11 cellular contexts compared by ENCODE assay signal in the genomic region with DNA sequence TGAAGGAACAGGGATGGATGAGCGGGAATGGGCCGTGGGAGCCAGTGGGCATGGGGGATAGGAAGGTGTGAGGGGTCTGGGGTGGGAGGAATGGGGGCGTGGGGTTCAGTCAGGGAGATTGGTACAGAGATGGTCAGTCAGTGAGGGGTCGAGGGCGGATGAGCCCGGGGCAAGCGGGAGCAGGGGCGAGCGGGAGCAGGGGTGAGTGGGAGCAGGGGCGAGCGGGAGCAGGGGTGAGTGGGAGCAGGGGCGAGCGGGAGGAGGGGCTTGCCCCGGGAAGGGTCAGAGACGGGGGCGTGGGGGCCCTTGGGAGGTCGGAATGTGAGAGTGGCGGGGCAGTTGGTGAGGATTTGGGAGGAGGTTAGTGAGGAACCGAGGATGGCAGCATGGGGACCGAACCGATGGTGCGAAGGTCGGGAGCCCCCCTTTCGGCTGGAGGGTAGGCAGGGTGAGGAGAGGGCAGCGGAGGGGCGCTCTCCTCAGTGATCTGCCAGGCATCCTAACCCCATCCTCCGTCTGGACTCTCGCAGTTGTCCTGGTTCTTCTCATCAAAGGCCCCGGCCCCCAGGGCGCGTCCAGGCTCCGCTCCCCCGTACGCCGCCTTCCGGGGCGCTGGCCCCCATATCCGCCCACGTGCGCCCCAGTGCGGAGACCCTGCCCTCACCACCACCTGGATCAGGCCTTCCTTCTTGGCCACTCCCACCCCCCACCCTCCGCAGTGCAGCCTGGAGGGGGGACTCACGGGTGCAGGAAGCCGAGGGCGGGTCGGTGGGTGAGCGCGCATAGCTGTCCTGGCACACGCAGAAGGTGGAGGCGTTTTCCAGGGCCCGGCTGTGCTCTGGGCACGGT. TPM values are rescaled to one million over a fixed set of nuclear protein-coding genes. Genes with fewer than 3 reads are reported as not detected.
DNase-seq lines count a peak whose midpoint lies in the region; ATAC-seq and TF ChIP-seq lines count a peak whose summit lies in the region.
"Had no signal": no experiment of that assay in that cellular context is flagged by ENCODE, and none has a peak within 500 bp of the region (broad histone marks: within the 10 kb centered on the region; RNA-seq: fewer than 3 reads in every experiment).

No MANE protein-coding gene starts in this region.

- ATAC-seq in activated T-cell treated with anti-CD3 and anti-CD28 coated beads, Interleukin-2, amount 50 U/mL, for 4 hours, result no peak
- ATAC-seq in stimulated activated memory B cell treated with anti-CD40 and anti-IgM and Interleukin-4, amounts not matched to agents 10 μg/mL and 1 μg/mL and 100 μg/mL, for 72 hours, result no peak
- no peak for ATAC-seq in HG02678 (IDR thresholded peaks at IDR 0.05; ENCODE audit: unreplicated experiment)

- H3K9me3 ChIP-seq in iPS DF 6.9 (ENCODE audit: control insufficient read depth, insufficient read depth, low read length), result no peaks in the 10 kb centered on the region

- H3K27me3 ChIP-seq in iPS DF 6.9 (ENCODE audit: control insufficient read depth, insufficient read depth, low read length), result peaks cover 29% of the 10 kb centered on the region

- no peaks in the 10 kb centered on the region for H3K4me1 ChIP-seq in iPS DF 6.9 (ENCODE audit: control insufficient read depth, insufficient read depth, low read length)

- no peaks in the 10 kb centered on the region for H3K9me3 Mint-ChIP-seq in activated T-cell treated with anti-CD3 and anti-CD28 coated beads, Interleukin-2, amount 50 U/mL, for 4 hours
- no peaks in the 10 kb centered on the region for H3K9me3 Mint-ChIP-seq in stimulated activated memory B cell treated with anti-CD40 and anti-IgM and Interleukin-4, amounts not matched to agents 10 μg/mL and 1 μg/mL and 100 μg/mL, for 72 hours

- peak overlapping the region; percentile 81 for H3K27ac ChIP-seq in VCaP
- no peak overlapping the region for H3K27ac ChIP-seq in iPS DF 6.9 (ENCODE audit: low read length)

- no CpG with 5 or more reads among the region's 52 CpGs for WGBS in iPS DF 6.9 (ENCODE audit: insufficient coverage, insufficient read length)

- H3K4me3 Mint-ChIP-seq in activated T-cell treated with anti-CD3 and anti-CD28 coated beads, Interleukin-2, amount 50 U/mL, for 4 hours, result peak overlapping the region; percentile 51
- H3K4me3 Mint-ChIP-seq in stimulated activated memory B cell treated with anti-CD40 and anti-IgM and Interleukin-4, amounts not matched to agents 10 μg/mL and 1 μg/mL and 100 μg/mL, for 72 hours, result peak overlapping the region; percentile 32

- no peak overlapping the region for H3K27ac Mint-ChIP-seq in stimulated activated memory B cell treated with anti-CD40 and anti-IgM and Interleukin-4, amounts not matched to agents 10 μg/mL and 1 μg/mL and 100 μg/mL, for 72 hours

- H3K4me3 ChIP-seq in iPS DF 6.9 (ENCODE audit: low read length), result peak overlapping the region; percentile 50; the same call in 1 of the 2 replicates

- TF ChIP-seq CTCF in VCaP (conservative IDR thresholded peaks at IDR 0.05), result no peak

- peaks cover 11% of the 10 kb centered on the region for H3K4me1 Mint-ChIP-seq in activated T-cell treated with anti-CD3 and anti-CD28 coated beads, Interleukin-2, amount 50 U/mL, for 4 hours (ENCODE audit: low read depth)
- peaks cover 8% of the 10 kb centered on the region for H3K4me1 Mint-ChIP-seq in stimulated activated memory B cell treated with anti-CD40 and anti-IgM and Interleukin-4, amounts not matched to agents 10 μg/mL and 1 μg/mL and 100 μg/mL, for 72 hours

- DNase-seq in activated T-cell treated with anti-CD3 and anti-CD28 coated beads, Interleukin-2, amount 50 U/mL, for 4 hours, result no peak
- no peak for DNase-seq in activated T-cell treated with anti-CD3 and anti-CD28 coated beads, Interleukin-2, amount 50 U/mL, for 1 hour
- DNase-seq in iPS DF 6.9 (ENCODE audit: low read depth, low spot score) (no peak), KG1 (lab: John Stamatoyannopoulos, UW) (no peak)
- no peak for DNase-seq in activated CD4-positive, CD25-positive, alpha-beta regulatory T cell treated with anti-CD3 and anti-CD28 coated beads, Interleukin-2, amount 50 U/mL, for 72 hours
- DNase-seq: cerebellar nuclear complex had no signal

- H3K27me3 Mint-ChIP-seq in activated T-cell treated with anti-CD3 and anti-CD28 coated beads, Interleukin-2, amount 50 U/mL, for 4 hours (ENCODE audit: low read depth), result peaks cover 46% of the 10 kb centered on the region
- peaks cover 52% of the 10 kb centered on the region for H3K27me3 Mint-ChIP-seq in stimulated activated memory B cell treated with anti-CD40 and anti-IgM and Interleukin-4, amounts not matched to agents 10 μg/mL and 1 μg/mL and 100 μg/mL, for 72 hours

- H3K36me3 ChIP-seq in iPS DF 6.9 (ENCODE audit: control insufficient read depth, insufficient read depth, low read length), result no peaks in the 10 kb centered on the region

- no peaks in the 10 kb centered on the region for H3K36me3 Mint-ChIP-seq in activated T-cell treated with anti-CD3 and anti-CD28 coated beads, Interleukin-2, amount 50 U/mL, for 4 hours (ENCODE audit: insufficient read depth)
- no peaks in the 10 kb centered on the region for H3K36me3 Mint-ChIP-seq in stimulated activated memory B cell treated with anti-CD40 and anti-IgM and Interleukin-4, amounts not matched to agents 10 μg/mL and 1 μg/mL and 100 μg/mL, for 72 hours

RNA-seq across cellular contexts. Expression of gene EPHA10, which starts 11.2 kb away (rescaled TPM):
- total RNA-seq in activated T-cell treated with anti-CD3 and anti-CD28 coated beads, Interleukin-2, amount 50 U/mL, for 4 hours, result under 1 TPM; 0.13 to 0.71 (median 0.27) TPM
- total RNA-seq: fibroblast of villous mesenchyme, H4 had no signal

RNA-seq across cellular contexts. Expression of gene MANEAL, which starts 40.0 kb away (rescaled TPM):
- total RNA-seq in activated T-cell treated with anti-CD3 and anti-CD28 coated beads, Interleukin-2, amount 50 U/mL, for 4 hours, result 1 to 10 TPM; 4.0 to 5.0 (median 4.7) TPM

RNA-seq across cellular contexts. Expression of gene C1orf122, which starts 53.9 kb away (rescaled TPM):
- 10 to 100 TPM; 54.0 to 59.2 (median 56.3) TPM for total RNA-seq in activated T-cell treated with anti-CD3 and anti-CD28 coated beads, Interleukin-2, amount 50 U/mL, for 4 hours

RNA-seq across cellular contexts. Expression of gene YRDC, which starts 54.3 kb away (rescaled TPM):
- total RNA-seq in activated T-cell treated with anti-CD3 and anti-CD28 coated beads, Interleukin-2, amount 50 U/mL, for 4 hours, result 100 to 1,000 TPM; 178 to 187 (median 178) TPM
